ENCODE assay signal across 16 cellular contexts in genomic region chr5:160259341-160259740, GRCh38. TPM values are rescaled to one million over a fixed set of nuclear protein-coding genes. Genes with fewer than 3 reads are reported as not detected.
DNase-seq lines count a peak whose midpoint lies in the region; ATAC-seq and TF ChIP-seq lines count a peak whose summit lies in the region.
"Had no signal": no experiment of that assay in that cellular context is flagged by ENCODE, and none has a peak within 500 bp of the region (broad histone marks: within the 10 kb centered on the region; RNA-seq: fewer than 3 reads in every experiment).

No MANE protein-coding gene starts in this region.

- peak overlapping the region; percentile 100 for H3K27ac Mint-ChIP-seq in Caco-2 (ENCODE audit: unreplicated experiment)
- peak overlapping the region; percentile 52 for H3K27ac Mint-ChIP-seq in glutamatergic neuron (ENCODE audit: unreplicated experiment)
- H3K27ac Mint-ChIP-seq: CD4-positive, alpha-beta memory T cell had no signal

- H3K4ac ChIP-seq in trophoblast cell (ENCODE audit: low read depth, low read length) = no peak overlapping the region

- no peak overlapping the region for H2AFZ ChIP-seq in trophoblast cell (ENCODE audit: insufficient read depth, low read length, poor library complexity)

- CTCF ChIA-PET in Caco-2 (lab: Charles Lee) = no interaction called here

- H3K79me2 ChIP-seq in trophoblast cell (ENCODE audit: control insufficient read depth, insufficient read depth, low read length, poor library complexity) = peaks cover 2% of the 10 kb centered on the region

- no peak overlapping the region for H3K9ac ChIP-seq in trophoblast cell (ENCODE audit: low read length)

- H3K4me3 ChIP-seq in Caco-2 (ENCODE audit: low read depth, low read length) = no peak overlapping the region
- H3K4me3 ChIP-seq in trophoblast cell (ENCODE audit: low read depth, low read length) = no peak overlapping the region
- H3K4me3 ChIP-seq in testis = no peak overlapping the region
- H3K4me3 ChIP-seq: HAP-1 had no signal

- H2BK12ac ChIP-seq in trophoblast cell (ENCODE audit: low read length) = peak overlapping the region; percentile 51

- WGBS in trophoblast cell (ENCODE audit: extremely low coverage, insufficient coverage, insufficient read length) = no CpG with 5 or more reads among the region's 7 CpGs
- WGBS in testis, 2 donors = 91 to 93% methylated on average over 6 to 7 of the region's 7 CpGs

- no peak overlapping the region for H3K14ac ChIP-seq in trophoblast cell (ENCODE audit: low read length)

- POLR2A ChIA-PET in Caco-2 (lab: Charles Lee) = interaction anchor here (0.6 kb wide), 1 partner anchor 27 kb away, joined by 3 read pairs; no protein-coding TSS in a partner anchor

- no TSS peak for BruUV-seq in Caco-2 (replicated peaks; lab: Mats Ljungman, UMichigan)

- H3K27me3 Mint-ChIP-seq in Caco-2 (ENCODE audit: insufficient read depth, unreplicated experiment) = no peaks in the 10 kb centered on the region
- H3K27me3 Mint-ChIP-seq in glutamatergic neuron (ENCODE audit: unreplicated experiment) = peaks cover 25% of the 10 kb centered on the region

- ATAC-seq in HG02759 (IDR thresholded peaks at IDR 0.05; ENCODE audit: unreplicated experiment) (no peak), GM21423 (IDR thresholded peaks at IDR 0.05; ENCODE audit: unreplicated experiment) (no peak)

- H2BK120ac ChIP-seq in trophoblast cell (ENCODE audit: insufficient read depth, low read length, poor library complexity) = no peak overlapping the region

- intact Hi-C loops in Caco-2 (cut with micrococcal nuclease; ENCODE audit: unreplicated experiment) = no loop called here
- intact Hi-C loops in testis (cut with DNase I; ENCODE audit: low total_unique reads) = no loop called here

- no peak overlapping the region for H4K8ac ChIP-seq in trophoblast cell (ENCODE audit: low read depth, low read length)

- no peaks in the 10 kb centered on the region for H3K27me3 ChIP-seq in Caco-2 (replicated peaks; ENCODE audit: control insufficient read depth, insufficient read depth, low read length)
- no peaks in the 10 kb centered on the region for H3K27me3 ChIP-seq in trophoblast cell (ENCODE audit: insufficient read depth, low read length)
- H3K27me3 ChIP-seq in testis = no peaks in the 10 kb centered on the region

- no peak overlapping the region for H2AK5ac ChIP-seq in trophoblast cell (ENCODE audit: low read length)

- no peak overlapping the region for H4K12ac ChIP-seq in trophoblast cell (ENCODE audit: low read depth, low read length)

- DNase-seq in Caco-2 (no peak), glutamatergic neuron (no peak), trophoblast cell (no peak), testis (no peak), SIG-M5 treated with dmso at 0.1 percent for 504 hours (lab: John Stamatoyannopoulos, UW; ENCODE audit: unreplicated experiment) (no peak), NCI-H2081 treated with DMSO at 0.1 percent for 48 hours (lab: John Stamatoyannopoulos, UW) (no peak)
- DNase-seq: ACHN; CD4-positive, alpha-beta memory T cell; COR-L47; DMS53; GF-D8 had no signal

- H3K27ac ChIP-seq in trophoblast cell (ENCODE audit: low read depth, low read length) (no peak overlapping the region), testis (peak overlapping the region; percentile 77 to 86)
- H3K27ac ChIP-seq: C4-2B, HL-60 had no signal

- H3K36me3 ChIP-seq in Caco-2 (ENCODE audit: control insufficient read depth, insufficient read depth, low read length) (0 out of 2 replicates have a peak, but pooled peaks cover 3% of the 10 kb centered on the region), trophoblast cell (ENCODE audit: control insufficient read depth in 1 of 2, insufficient read depth in 2 of 2, low read length in 2 of 2) (peaks cover 14 to 18% of the 10 kb centered on the region in 2 experiments), testis (ENCODE audit: low read depth, missing control alignments) (no peaks in the 10 kb centered on the region)
- H3K36me3 ChIP-seq: HAP-1 had no signal

- H2BK5ac ChIP-seq in trophoblast cell (ENCODE audit: low read depth, low read length, poor library complexity) = no peak overlapping the region

- TF ChIP-seq POLR2A in testis (IDR thresholded peaks at IDR 0.05) = no peak

- peaks cover 52% of the 10 kb centered on the region for H3K4me1 Mint-ChIP-seq in Caco-2 (ENCODE audit: low read depth, unreplicated experiment)
- H3K4me1 Mint-ChIP-seq in glutamatergic neuron (ENCODE audit: low read depth, unreplicated experiment) = peaks cover 55% of the 10 kb centered on the region

- H3K4me2 ChIP-seq in trophoblast cell (ENCODE audit: low read length) = no peak overlapping the region

- no peak overlapping the region for H3K23ac ChIP-seq in trophoblast cell (ENCODE audit: low read length)

- H3K36me3 Mint-ChIP-seq in Caco-2 (ENCODE audit: insufficient read depth, unreplicated experiment) (peaks cover 8% of the 10 kb centered on the region), glutamatergic neuron (ENCODE audit: unreplicated experiment) (peaks cover 4% of the 10 kb centered on the region)
- H3K36me3 Mint-ChIP-seq: CD4-positive, alpha-beta memory T cell had no signal

- H3K4me1 ChIP-seq in Caco-2 = peaks cover 45% of the 10 kb centered on the region
- H3K4me1 ChIP-seq in trophoblast cell (ENCODE audit: control insufficient read depth in 1 of 2, insufficient read depth in 2 of 2, low read length in 2 of 2) = peaks cover 24 to 31% of the 10 kb centered on the region in 2 experiments
- H3K4me1 ChIP-seq in testis = peaks cover 31% of the 10 kb centered on the region

- H3K4me3 Mint-ChIP-seq in Caco-2 (ENCODE audit: unreplicated experiment) (no peak overlapping the region), glutamatergic neuron (ENCODE audit: unreplicated experiment) (peak overlapping the region; percentile 11)
- H3K4me3 Mint-ChIP-seq: CD4-positive, alpha-beta memory T cell had no signal

- TF ChIP-seq CTCF in Caco-2 (IDR thresholded peaks at IDR 0.05; ENCODE audit: insufficient read depth in 1 of 2, low read depth in 1 of 2, low read length in 1 of 2, severe bottlenecking in 1 of 2, unreplicated experiment in 1 of 2) = no peak
- TF ChIP-seq CTCF in glutamatergic neuron (IDR thresholded peaks at IDR 0.05; ENCODE audit: partially characterized antibody, unreplicated experiment) = no peak
- TF ChIP-seq CTCF in testis (IDR thresholded peaks at IDR 0.05) = no peak

- peaks cover 8% of the 10 kb centered on the region for H3K79me1 ChIP-seq in trophoblast cell (ENCODE audit: low read length)

- H3K9me3 Mint-ChIP-seq in Caco-2 (ENCODE audit: unreplicated experiment) (no peaks in the 10 kb centered on the region), glutamatergic neuron (ENCODE audit: unreplicated experiment) (peaks cover 29% of the 10 kb centered on the region)
- H3K9me3 Mint-ChIP-seq: CD4-positive, alpha-beta memory T cell had no signal

- peak overlapping the region; percentile 51 for H4K91ac ChIP-seq in trophoblast cell (ENCODE audit: low read depth, low read length)

- H3K9me3 ChIP-seq in Caco-2 (no peaks in the 10 kb centered on the region), trophoblast cell (ENCODE audit: insufficient read depth, low read depth, low read length) (peaks cover 2% of the 10 kb centered on the region), testis (no peaks in the 10 kb centered on the region)
- H3K9me3 ChIP-seq: HAP-1 had no signal

- peak overlapping the region; percentile 1 for H3K18ac ChIP-seq in trophoblast cell (ENCODE audit: low read length)

RNA-seq across cellular contexts. Expression of gene FABP6, which starts 30.0 kb away (rescaled TPM):
- total RNA-seq in Caco-2 (2022) (not detected in 2 replicates), glutamatergic neuron (ENCODE audit: unreplicated experiment) (7.7 TPM), testis (1 to 10 TPM in 1 of 2 donors, under 1 TPM in 1; 0.94 to 1.5 TPM)
- polyA plus RNA-seq in trophoblast cell (2013) = 0.18 TPM in 1 of 2 replicates, not detected in the other
- polyA plus RNA-seq in testis (ENCODE audit: insufficient read depth, low read depth, low replicate concordance) = 4.0 TPM
- total RNA-seq: CD4-positive, alpha-beta memory T cell had no signal
- polyA plus RNA-seq: CD4-positive, alpha-beta memory T cell had no signal

RNA-seq across cellular contexts. Expression of gene CCNJL, which starts 53.0 kb away (rescaled TPM):
- total RNA-seq in Caco-2 (2022) (16.5 and 17.4 TPM in 2 replicates), glutamatergic neuron (ENCODE audit: unreplicated experiment) (123 TPM), testis (10 to 100 TPM; 41.4 to 47.0 TPM)
- 13.6 and 15.2 TPM in 2 replicates for polyA plus RNA-seq in trophoblast cell (2013)
- polyA plus RNA-seq in testis (ENCODE audit: insufficient read depth, low read depth, low replicate concordance) = 23.6 TPM
- total RNA-seq: CD4-positive, alpha-beta memory T cell had no signal
- polyA plus RNA-seq: CD4-positive, alpha-beta memory T cell had no signal
